In genomic region chr20:58388028-58388601, GRCh38 we compare ENCODE assay signal across 7 cellular contexts. TPM values are rescaled to one million over a fixed set of nuclear protein-coding genes. Genes with fewer than 3 reads are reported as not detected.
A peak's percentile ranks its signal among the peaks of the same experiment; 100 is the strongest.
DNase-seq lines count a peak whose midpoint lies in the region; ATAC-seq, FAIRE-seq and TF ChIP-seq lines count a peak whose summit lies in the region.

No MANE protein-coding gene starts in this region.

- no peak for ATAC-seq in stimulated activated memory B cell treated with anti-CD40 and anti-IgM and Interleukin-4, amounts not matched to agents 10 μg/mL and 1 μg/mL and 100 μg/mL, for 72 hours

- peak overlapping the region; percentile 68 for H3K9ac ChIP-seq in SK-N-MC (ENCODE audit: insufficient read length)
- no peak overlapping the region for H3K9ac ChIP-seq in iPS-20b (ENCODE audit: low read depth, low read length)

- peaks cover 9% of the 10 kb centered on the region for H3K9me3 Mint-ChIP-seq in HFFc6
- no peaks in the 10 kb centered on the region for H3K9me3 Mint-ChIP-seq in stimulated activated memory B cell treated with anti-CD40 and anti-IgM and Interleukin-4, amounts not matched to agents 10 μg/mL and 1 μg/mL and 100 μg/mL, for 72 hours

- peak overlapping the region; percentile 95; the same call in 1 of the 2 replicates for H3K4me3 Mint-ChIP-seq in HFFc6
- no peak overlapping the region for H3K4me3 Mint-ChIP-seq in stimulated activated memory B cell treated with anti-CD40 and anti-IgM and Interleukin-4, amounts not matched to agents 10 μg/mL and 1 μg/mL and 100 μg/mL, for 72 hours

- H3K27me3 ChIP-seq in iPS-20b (ENCODE audit: insufficient read depth, low read length): no peaks in the 10 kb centered on the region

- peaks cover 28% of the 10 kb centered on the region for H3K36me3 Mint-ChIP-seq in HFFc6 (ENCODE audit: low read depth)
- peaks cover 25% of the 10 kb centered on the region for H3K36me3 Mint-ChIP-seq in stimulated activated memory B cell treated with anti-CD40 and anti-IgM and Interleukin-4, amounts not matched to agents 10 μg/mL and 1 μg/mL and 100 μg/mL, for 72 hours

- TF ChIP-seq POLR2A in GM12891 (IDR thresholded peaks at IDR 0.05; ENCODE audit: low read depth, low read length): no peak

- H3K9me3 ChIP-seq in SK-N-MC (ENCODE audit: low read depth, low read length) (no peaks in the 10 kb centered on the region), iPS-20b (ENCODE audit: insufficient read depth, low read depth, low read length) (no peaks in the 10 kb centered on the region)

- TF ChIP-seq CTCF in HFFc6 (IDR thresholded peaks at IDR 0.05): no peak

- FAIRE-seq in GM12891 (lab: Jason Lieb, UNC): no peak

- peaks cover 3% of the 10 kb centered on the region; the same call in 1 of the 2 replicates for H3K4me1 ChIP-seq in iPS-20b (ENCODE audit: insufficient read depth, low read length)

- no peak for DNase-seq in HFFc6
- DNase-seq in SK-N-MC (ENCODE audit: low read depth, low spot score): no peak
- DNase-seq in GM12891 (ENCODE audit: insufficient read length, low spot score): no peak
- DNase-seq in NCI-H1417 treated with DMSO at 0.1 percent for 48 hours (lab: John Stamatoyannopoulos, UW): no peak
- no peak for DNase-seq in NCI-H2196 (lab: John Stamatoyannopoulos, UW; ENCODE audit: unreplicated experiment)

- no peak overlapping the region for H3K27ac ChIP-seq in SK-N-MC
- H3K27ac ChIP-seq in iPS-20b (ENCODE audit: low read length): no peak overlapping the region

- H3K4me3 ChIP-seq in SK-N-MC (peak overlapping the region; percentile 98), iPS-20b (ENCODE audit: low read length) (peak overlapping the region; percentile 60)

- H3K27me3 Mint-ChIP-seq in HFFc6 (ENCODE audit: insufficient read depth): no peaks in the 10 kb centered on the region; the same call in none of the 2 replicates
- peaks cover 15% of the 10 kb centered on the region for H3K27me3 Mint-ChIP-seq in stimulated activated memory B cell treated with anti-CD40 and anti-IgM and Interleukin-4, amounts not matched to agents 10 μg/mL and 1 μg/mL and 100 μg/mL, for 72 hours

- no peak overlapping the region for H3K27ac Mint-ChIP-seq in HFFc6
- H3K27ac Mint-ChIP-seq in stimulated activated memory B cell treated with anti-CD40 and anti-IgM and Interleukin-4, amounts not matched to agents 10 μg/mL and 1 μg/mL and 100 μg/mL, for 72 hours: peak overlapping the region; percentile 88

- H3K36me3 ChIP-seq in SK-N-MC (ENCODE audit: insufficient read depth, low read length) (peaks cover 28% of the 10 kb centered on the region), iPS-20b (ENCODE audit: insufficient read depth, low read depth, low read length) (peaks cover 18% of the 10 kb centered on the region)

- H3K4me1 Mint-ChIP-seq in HFFc6 (ENCODE audit: low read depth): peaks cover 35% of the 10 kb centered on the region
- peaks cover 34% of the 10 kb centered on the region for H3K4me1 Mint-ChIP-seq in stimulated activated memory B cell treated with anti-CD40 and anti-IgM and Interleukin-4, amounts not matched to agents 10 μg/mL and 1 μg/mL and 100 μg/mL, for 72 hours

TF ChIP-seq in GM12891, 5 proteins besides CTCF, POLR2A, EP300 and RAD21:
- TF ChIP-seq POU2F2 (IDR thresholded peaks at IDR 0.05; ENCODE audit: low read depth, low read length) (no peak), PAX5 (IDR thresholded peaks at IDR 0.05; ENCODE audit: insufficient read depth, low read length, severe bottlenecking) (no peak), TAF1 (IDR thresholded peaks at IDR 0.05; ENCODE audit: low read depth, low read length) (no peak), SPI1 (IDR thresholded peaks at IDR 0.05; ENCODE audit: low read depth, low read length) (no peak)

RNA-seq across cellular contexts. Expression of gene VAPB, which starts 0.9 kb away (rescaled TPM):
- 10 to 100 TPM; 48.9 to 57.4 (median 54.5) TPM for total RNA-seq in HFFc6 (2021; fragmentation: NEBNext Ultra II Directional; extraction: Animal tissue kit (Norgen Biotek cat#: 25700))
- 15.4 TPM for polyA plus RNA-seq in GM12891 (2012; ENCODE audit: low read depth, missing spikeins)
